17 cellular contexts compared by ENCODE assay signal in the genomic region with DNA sequence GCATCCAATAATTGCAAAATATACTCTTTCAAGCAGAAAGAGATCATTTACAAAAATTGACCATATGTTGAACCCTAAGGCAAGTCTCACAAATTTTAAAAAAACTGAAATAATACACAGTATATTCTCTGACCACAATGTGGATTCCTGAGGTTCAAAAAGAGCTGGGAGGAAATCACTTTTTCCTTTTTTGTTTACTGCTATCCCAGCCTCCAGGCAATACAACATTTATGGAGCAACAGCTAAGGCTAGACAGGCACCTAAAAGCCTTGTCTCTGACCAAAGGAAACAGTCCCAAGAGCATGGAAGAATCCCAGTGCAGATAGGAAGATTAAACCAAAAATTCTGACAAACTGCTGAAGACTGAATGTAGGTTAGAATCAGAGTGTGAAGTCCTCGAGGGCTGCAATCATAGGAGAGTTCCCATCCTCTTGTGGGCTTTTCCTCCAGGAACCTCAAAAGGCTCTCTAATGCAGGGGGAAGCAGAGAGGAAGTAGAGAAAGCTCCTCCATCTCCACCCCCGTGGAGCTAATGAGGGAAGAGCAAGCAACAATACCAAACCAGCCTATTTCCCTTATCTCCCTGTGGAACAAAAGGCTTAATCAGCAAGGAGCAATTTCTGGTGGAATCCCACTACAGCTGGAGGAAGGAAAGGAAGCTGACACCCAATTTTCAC. TPM values are rescaled to one million over a fixed set of nuclear protein-coding genes. Genes with fewer than 3 reads are reported as not detected.
DNase-seq lines count a peak whose midpoint lies in the region; ATAC-seq, FAIRE-seq and TF ChIP-seq lines count a peak whose summit lies in the region.
"Had no signal": no experiment of that assay in that cellular context is flagged by ENCODE, and none has a peak within 500 bp of the region (broad histone marks: within the 10 kb centered on the region; RNA-seq: fewer than 3 reads in every experiment).

No MANE protein-coding gene starts in this region.

- no peak for TF ChIP-seq CTCF in endothelial cell of umbilical vein (IDR thresholded peaks at IDR 0.05; ENCODE audit: extremely low read depth in 1 of 2, insufficient read depth in 1 of 2, low read depth in 1 of 2, low read length in 2 of 2)
- TF ChIP-seq CTCF in neural progenitor cell (IDR thresholded peaks at IDR 0.05) = no peak

- peaks cover 29% of the 10 kb centered on the region for H3F3A ChIP-seq in neural progenitor cell (ENCODE audit: low read depth)

- BruUV-seq in endothelial cell of umbilical vein (replicated peaks; lab: Mats Ljungman, UMichigan) = no TSS peak

- H3K9ac ChIP-seq in endothelial cell of umbilical vein (replicated peaks; ENCODE audit: extremely low read depth, insufficient read depth, low read length) (no peak overlapping the region), neural progenitor cell (no peak overlapping the region)

- TF ChIP-seq POLR2A in endothelial cell of umbilical vein (IDR thresholded peaks at IDR 0.05; ENCODE audit: low read depth, low read length) = no peak

- H3K4me1 ChIP-seq in endothelial cell of umbilical vein (ENCODE audit: control insufficient read depth, extremely low read depth, insufficient read depth, low read length) (no peaks in the 10 kb centered on the region), neural progenitor cell (peaks cover 43% of the 10 kb centered on the region)

- no peaks in the 10 kb centered on the region for H3K9me1 ChIP-seq in endothelial cell of umbilical vein (replicated peaks; ENCODE audit: control insufficient read depth, extremely low read depth, insufficient read depth, low read length)

- peak; percentile 24 for FAIRE-seq in endothelial cell of umbilical vein (lab: Jason Lieb, UNC)
- FAIRE-seq: GM12878 had no signal

- dilution Hi-C loops in endothelial cell of umbilical vein (cut with MboI; ENCODE audit: extremely low pct_ligation_motif_present, low sequenced_read_pairs) = loop anchor here (25.0 kb wide), 1 partner anchor 174 kb away; no protein-coding TSS in a partner anchor

- no peaks in the 10 kb centered on the region for H3K27me3 Mint-ChIP-seq in neural progenitor cell (ENCODE audit: insufficient read depth, low read depth)
- H3K27me3 Mint-ChIP-seq: activated CD4-positive, alpha-beta T cell treated with anti-CD3 and anti-CD28 coated beads for 36 hours; naive thymus-derived CD4-positive, alpha-beta T cell had no signal

- CTCF ChIA-PET in endothelial cell of umbilical vein (lab: Charles Lee) = interaction anchor here (0.9 to 1.7 kb wide), 4 partner anchors 11 to 346 kb away, joined by 4 to 9 read pairs (median 4); no protein-coding TSS in a partner anchor

- no peak overlapping the region for H3K27ac Mint-ChIP-seq in neural progenitor cell
- H3K27ac Mint-ChIP-seq: activated CD4-positive, alpha-beta T cell treated with anti-CD3 and anti-CD28 coated beads for 36 hours; naive thymus-derived CD4-positive, alpha-beta T cell had no signal

- ATAC-seq in GM21381 (IDR thresholded peaks at IDR 0.05; ENCODE audit: unreplicated experiment) = no peak
- no peak for ATAC-seq in HG03135 (IDR thresholded peaks at IDR 0.05; ENCODE audit: unreplicated experiment)
- no peak for ATAC-seq in HG02571 (IDR thresholded peaks at IDR 0.05; ENCODE audit: unreplicated experiment)
- ATAC-seq: activated CD4-positive, alpha-beta T cell treated with anti-CD3 and anti-CD28 coated beads for 36 hours; GM12878; left lobe of liver; naive thymus-derived CD4-positive, alpha-beta T cell had no signal

- H3K9me3 ChIP-seq in endothelial cell of umbilical vein (replicated peaks; ENCODE audit: control insufficient read depth, insufficient read depth, low read length) (no peaks in the 10 kb centered on the region), neural progenitor cell (ENCODE audit: low read depth) (no peaks in the 10 kb centered on the region)
- H3K9me3 ChIP-seq: ascending aorta, BE2C had no signal

- H3K79me2 ChIP-seq in endothelial cell of umbilical vein (ENCODE audit: control insufficient read depth, insufficient read depth, low read length) (peaks cover 2% of the 10 kb centered on the region), neural progenitor cell (ENCODE audit: low read depth) (peaks cover 80% of the 10 kb centered on the region)

- no peaks in the 10 kb centered on the region for H4K20me1 ChIP-seq in endothelial cell of umbilical vein (replicated peaks; ENCODE audit: control insufficient read depth, extremely low read depth, insufficient read depth, low read length)
- peaks cover 35% of the 10 kb centered on the region for H4K20me1 ChIP-seq in neural progenitor cell (ENCODE audit: low read depth)

- no peak overlapping the region for H3K4me3 ChIP-seq in endothelial cell of umbilical vein (replicated peaks in 1 of 3; ENCODE audit: insufficient read depth in 1 of 3, low read depth in 1 of 3, low read length in 3 of 3)
- peak overlapping the region; percentile 11 for H3K4me3 ChIP-seq in neural progenitor cell
- H3K4me3 ChIP-seq: ascending aorta, GM12878 had no signal

- peaks cover 21% of the 10 kb centered on the region for H3K4me1 Mint-ChIP-seq in neural progenitor cell

- POLR2A ChIA-PET in endothelial cell of umbilical vein (lab: Charles Lee) = no interaction called here

- peaks cover 2% of the 10 kb centered on the region for H3K9me3 Mint-ChIP-seq in neural progenitor cell

- no peak overlapping the region for H3K27ac ChIP-seq in endothelial cell of umbilical vein (ENCODE audit: insufficient read depth, low read depth, low read length)
- peak overlapping the region; percentile 59 for H3K27ac ChIP-seq in neural progenitor cell
- H3K27ac ChIP-seq: ascending aorta had no signal

- H3K36me3 ChIP-seq in endothelial cell of umbilical vein (ENCODE audit: control insufficient read depth in 2 of 2, extremely low read depth in 1 of 2, insufficient read depth in 2 of 2, low read length in 2 of 2) = peaks cover 0 to 3% of the 10 kb centered on the region in 2 experiments
- no peaks in the 10 kb centered on the region for H3K36me3 ChIP-seq in neural progenitor cell
- H3K36me3 ChIP-seq: ascending aorta, BE2C had no signal

- DNase-seq in GM03348 (ENCODE audit: low spot score) (peak; percentile 13), NCI-H2227 treated with DMSO at 0.1 percent for 48 hours (lab: John Stamatoyannopoulos, UW) (peak; percentile 32), endothelial cell of umbilical vein (ENCODE audit: low read depth, low spot score) (no peak), neural progenitor cell (ENCODE audit: low spot score) (peak; percentile 68), HK-2 (ENCODE audit: unreplicated experiment) (no peak)
- DNase-seq: activated CD4-positive, alpha-beta T cell treated with anti-CD3 and anti-CD28 coated beads for 36 hours; BE2C; DMS79; effector CD4-positive, alpha-beta T cell; naive thymus-derived CD4-positive, alpha-beta T cell; stimulated activated naive CD4-positive, alpha-beta T cell treated with Interleukin-2 at 50 U/mL for 16 hours had no signal

- intact Hi-C loops in endothelial cell of umbilical vein (cut with micrococcal nuclease) = no loop called here

- H2AFZ ChIP-seq in endothelial cell of umbilical vein (ENCODE audit: low read depth, low read length) = no peak overlapping the region
- H2AFZ ChIP-seq in neural progenitor cell (replicated peaks) = no peak overlapping the region

- H3K4me2 ChIP-seq in endothelial cell of umbilical vein (ENCODE audit: insufficient read depth, low read length) (no peak overlapping the region), neural progenitor cell (peak overlapping the region; percentile 60)

- peaks cover 10% of the 10 kb centered on the region for H3K36me3 Mint-ChIP-seq in neural progenitor cell

- no peak overlapping the region for H3K4me3 Mint-ChIP-seq in neural progenitor cell
- H3K4me3 Mint-ChIP-seq: activated CD4-positive, alpha-beta T cell treated with anti-CD3 and anti-CD28 coated beads for 36 hours; naive thymus-derived CD4-positive, alpha-beta T cell had no signal

- H3K27me3 ChIP-seq in endothelial cell of umbilical vein (ENCODE audit: control insufficient read depth in 2 of 2, insufficient read depth in 2 of 2, low read length in 2 of 2) (no peaks in the 10 kb centered on the region), neural progenitor cell (no peaks in the 10 kb centered on the region)
- H3K27me3 ChIP-seq: ascending aorta, BE2C had no signal

TF ChIP-seq in endothelial cell of umbilical vein, 7 proteins besides CTCF, POLR2A, EP300 and RAD21:
- no peak for TF ChIP-seq POLR2AphosphoS5 (IDR thresholded peaks at IDR 0.05; ENCODE audit: insufficient read depth, low read depth, low read length)
- TF ChIP-seq FOS (IDR thresholded peaks at IDR 0.05; ENCODE audit: borderline replicate concordance, insufficient read depth, low read length) = no peak

RNA-seq across cellular contexts. Expression of gene TMCC1, which starts 57.0 kb away (rescaled TPM):
- 36.6 and 38.4 TPM in 2 replicates for total RNA-seq in endothelial cell of umbilical vein
- 13.9 and 17.4 TPM in 2 replicates for polyA plus RNA-seq in endothelial cell of umbilical vein
- 16.1 and 17.3 TPM in 2 replicates for polyA plus RNA-seq in endothelial cell of umbilical vein (2011; cell fraction: cytosol; rRNA removed)
- polyA plus RNA-seq in endothelial cell of umbilical vein (2011; cell fraction: nucleus; rRNA removed) = 17.6 and 19.2 TPM in 2 replicates
- polyA plus RNA-seq in endothelial cell of umbilical vein (2012) = 11.3 and 12.6 TPM in 2 replicates
- polyA minus RNA-seq in endothelial cell of umbilical vein = 40.3 and 41.2 TPM in 2 replicates
- polyA minus RNA-seq in endothelial cell of umbilical vein (2011; cell fraction: cytosol; rRNA and poly(A)+ RNA removed) = 10.2 TPM
- 29.7 and 32.8 TPM in 2 replicates for polyA minus RNA-seq in endothelial cell of umbilical vein (2011; cell fraction: nucleus; rRNA and poly(A)+ RNA removed)
- total RNA-seq in neural progenitor cell (ENCODE audit: low replicate concordance) = 26.2 and 29.8 TPM in 2 replicates

Comparison
In these comparisons a context has a peak if more than half of its experiments do, and no peak if none do; other contexts are left out.
1. DNase-seq: peak in GM03348 (single experiment), NCI-H2227 treated with DMSO at 0.1 percent for 48 hours (single experiment) and neural progenitor cell (single experiment); none in endothelial cell of umbilical vein (single experiment) and HK-2 (single experiment).